ENCODE assay signal across 13 cellular contexts in the genomic region with DNA sequence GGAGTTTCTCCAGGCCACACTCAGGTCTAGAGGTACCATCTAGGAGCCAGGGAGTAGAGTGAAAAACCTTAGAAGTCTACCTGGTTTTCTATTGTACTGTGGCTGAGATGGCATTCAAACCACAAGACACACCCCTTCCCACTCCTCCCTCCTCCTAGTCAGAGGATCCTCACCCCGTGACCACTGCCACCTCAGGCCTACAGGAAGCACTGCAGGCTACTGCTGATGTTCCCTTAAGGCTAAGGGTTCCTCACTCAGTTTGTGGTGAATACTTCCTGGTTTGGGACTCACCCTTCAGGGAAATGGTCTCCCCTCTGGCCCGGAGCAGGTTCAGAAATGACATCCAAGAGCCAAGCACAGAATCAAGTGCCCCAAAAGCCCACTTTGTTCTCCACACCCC.
DNase-seq lines count a peak whose midpoint lies in the region; ATAC-seq and TF ChIP-seq lines count a peak whose summit lies in the region.
"Had no signal": no experiment of that assay in that cellular context is flagged by ENCODE, and none has a peak within 500 bp of the region (broad histone marks: within the 10 kb centered on the region; RNA-seq: fewer than 3 reads in every experiment).

No MANE protein-coding gene starts in this region.

- H3K79me1 ChIP-seq in neuronal stem cell (ENCODE audit: low read depth, low read length), result no peaks in the 10 kb centered on the region

- H2BK15ac ChIP-seq in neuronal stem cell (ENCODE audit: low read length), result no peak overlapping the region

- H2BK12ac ChIP-seq in neuronal stem cell (ENCODE audit: low read length), result no peak overlapping the region

- no peak overlapping the region for H2AK5ac ChIP-seq in neuronal stem cell (ENCODE audit: low read depth, low read length)

- H3K27ac Mint-ChIP-seq in effector memory CD8-positive, alpha-beta T cell, result no peak overlapping the region
- H3K27ac Mint-ChIP-seq: activated T-helper 1 cell treated with anti-CD3 and anti-CD28 coated beads, Interleukin-12 subunit alpha, Interleukin-12 subunit beta, Interleukin-2, Interleukin-4 antibody, amounts not matched to agents 30 ng/mL and 10 ng/mL and 1 ng/mL, durations not matched to agents 14 hours and 24 hours and 36 hours had no signal

- no peak overlapping the region for H3K23ac ChIP-seq in neuronal stem cell (ENCODE audit: low read depth, low read length, poor library complexity)

- POLR2A ChIA-PET in PC-3 (lab: Charles Lee; ENCODE audit: unreplicated experiment), result no interaction called here

- TF ChIP-seq CTCF in PC-3 (conservative IDR thresholded peaks at IDR 0.05; ENCODE audit: low read depth, low read length) (no peak), dorsolateral prefrontal cortex (IDR thresholded peaks at IDR 0.05 in 54 of 56, conservative IDR thresholded peaks at IDR 0.05 in 2 of 56; ENCODE audit: low read depth in 1 of 56, partially characterized antibody in 56 of 56) (no peak)

- H3K27me3 Mint-ChIP-seq in effector memory CD8-positive, alpha-beta T cell, result no peaks in the 10 kb centered on the region

- no peaks in the 10 kb centered on the region for H3K4me1 ChIP-seq in PC-3 (ENCODE audit: insufficient read depth, low read length)
- H3K4me1 ChIP-seq in neuronal stem cell (ENCODE audit: control insufficient read depth in 2 of 2, insufficient read depth in 1 of 2, low read depth in 1 of 2, low read length in 2 of 2), result no peaks in the 10 kb centered on the region

- H2AFZ ChIP-seq in PC-3 (ENCODE audit: low read length) (no peak overlapping the region), neuronal stem cell (ENCODE audit: low read length) (no peak overlapping the region)

- H3K18ac ChIP-seq in neuronal stem cell (ENCODE audit: low read length), result no peak overlapping the region

- ATAC-seq in HG02610 (IDR thresholded peaks at IDR 0.05; ENCODE audit: unreplicated experiment), result peak; percentile 66
- no peak; the same call in 1 of the 2 replicates for ATAC-seq in PC-3
- no peak for ATAC-seq in effector memory CD8-positive, alpha-beta T cell (replicated peaks)
- no peak for ATAC-seq in HG02938 (IDR thresholded peaks at IDR 0.05; ENCODE audit: unreplicated experiment)

- H3K36me3 Mint-ChIP-seq in effector memory CD8-positive, alpha-beta T cell (ENCODE audit: insufficient read depth), result peaks cover 3% of the 10 kb centered on the region

- no peaks in the 10 kb centered on the region for H4K20me1 ChIP-seq in PC-3 (ENCODE audit: low read length)

- no TSS peak for BruUV-seq in PC-3 (replicated peaks; lab: Mats Ljungman, UMichigan)

- H2BK120ac ChIP-seq in neuronal stem cell (ENCODE audit: low read depth, low read length), result no peak overlapping the region

- CTCF ChIA-PET in PC-3 (lab: Charles Lee), result no interaction called here

- no peaks in the 10 kb centered on the region for H3K9me2 ChIP-seq in PC-3 (replicated peaks; ENCODE audit: low read length)

- peaks cover 2% of the 10 kb centered on the region; the same call in 1 of the 2 replicates for H3K9me3 ChIP-seq in PC-3 (ENCODE audit: low read length)
- no peaks in the 10 kb centered on the region for H3K9me3 ChIP-seq in neuronal stem cell (replicated peaks in 1 of 2; ENCODE audit: control insufficient read depth in 2 of 2, insufficient read depth in 1 of 2, low read depth in 1 of 2, low read length in 2 of 2)

- H3K27me3 ChIP-seq in PC-3 (ENCODE audit: low read length) (no peaks in the 10 kb centered on the region), dorsolateral prefrontal cortex (no peaks in the 10 kb centered on the region), neuronal stem cell (ENCODE audit: control insufficient read depth in 3 of 3, insufficient read depth in 3 of 3, low read depth in 1 of 3, low read length in 3 of 3) (no peaks in the 10 kb centered on the region)

- H3K4me1 Mint-ChIP-seq in effector memory CD8-positive, alpha-beta T cell (ENCODE audit: low read depth in 2 of 2), result no peaks in the 10 kb centered on the region

- H3K4me3 ChIP-seq in PC-3 (ENCODE audit: low read length) (no peak overlapping the region), dorsolateral prefrontal cortex (no peak overlapping the region), neuronal stem cell (ENCODE audit: low read length in 2 of 2) (peak overlapping the region in 1 of 2 donors; percentile 13)

- H3K9ac ChIP-seq in PC-3 (ENCODE audit: low read length) (no peak overlapping the region), neuronal stem cell (ENCODE audit: low read depth, low read length, poor library complexity) (no peak overlapping the region)

- no peak overlapping the region for H3K4ac ChIP-seq in neuronal stem cell (ENCODE audit: low read length)

- no peak overlapping the region for H3K14ac ChIP-seq in neuronal stem cell (ENCODE audit: low read length)

- H4K91ac ChIP-seq in neuronal stem cell (ENCODE audit: low read depth, low read length, poor library complexity), result no peak overlapping the region

- WGBS in neuronal stem cell (ENCODE audit: extremely low coverage in 2 of 2, insufficient read length in 2 of 2, insufficient replicate concordance in 1 of 2), 2 donors, result no CpG with 5 or more reads among the region's 2 CpGs

- H3K36me3 ChIP-seq in PC-3 (ENCODE audit: low read depth, low read length) (no peaks in the 10 kb centered on the region), neuronal stem cell (replicated peaks in 1 of 2; ENCODE audit: control insufficient read depth in 2 of 2, insufficient read depth in 2 of 2, low read length in 2 of 2) (no peaks in the 10 kb centered on the region)

- H3K27ac ChIP-seq in PC-3 (ENCODE audit: low read length) (no peak overlapping the region), dorsolateral prefrontal cortex (no peak overlapping the region), neuronal stem cell (replicated peaks; ENCODE audit: low read length) (no peak overlapping the region)
- H3K27ac ChIP-seq: C4-2B, VCaP had no signal

- H3K4me3 Mint-ChIP-seq in effector memory CD8-positive, alpha-beta T cell, result no peak overlapping the region
- H3K4me3 Mint-ChIP-seq: activated T-helper 1 cell treated with anti-CD3 and anti-CD28 coated beads, Interleukin-12 subunit alpha, Interleukin-12 subunit beta, Interleukin-2, Interleukin-4 antibody, amounts not matched to agents 30 ng/mL and 10 ng/mL and 1 ng/mL, durations not matched to agents 14 hours and 24 hours and 36 hours had no signal

- peaks cover 4 to 15% of the 10 kb centered on the region in 2 donors for H3K9me3 Mint-ChIP-seq in effector memory CD8-positive, alpha-beta T cell

- H3K4me2 ChIP-seq in PC-3 (ENCODE audit: low read length) (no peak overlapping the region), neuronal stem cell (ENCODE audit: insufficient read depth, low read length, poor library complexity, severe bottlenecking) (no peak overlapping the region)

- no peaks in the 10 kb centered on the region for H3K79me2 ChIP-seq in PC-3 (ENCODE audit: low read length)

- no peak for TF ChIP-seq POLR2A in erythroblast (IDR thresholded peaks at IDR 0.05; ENCODE audit: low read length)

- H3F3A ChIP-seq in PC-3 (ENCODE audit: low read length, unreplicated experiment), result no peaks in the 10 kb centered on the region

- no peak overlapping the region for H2BK5ac ChIP-seq in neuronal stem cell (ENCODE audit: low read length)

- no peak overlapping the region for H4K8ac ChIP-seq in neuronal stem cell (ENCODE audit: low read depth, low read length)

- DNase-seq in DMS53 (lab: John Stamatoyannopoulos, UW) (peak; percentile 78), PC-3 (peak; percentile 32), erythroblast (lab: John Stamatoyannopoulos, UW) (peak; percentile 43 to 56), dorsolateral prefrontal cortex (no peak), neuronal stem cell (ENCODE audit: low spot score) (no peak)
- no peak for DNase-seq in effector memory CD8-positive, alpha-beta T cell
- DNase-seq: NCI-H1105; stimulated activated CD4-positive, alpha-beta T cell treated with anti-CD3 and anti-CD28 coated beads, Interleukin-2, amount 100 ng/mL, for 48 hours had no signal

- intact Hi-C loops in PC-3 (cut with micrococcal nuclease), result no loop called here
- intact Hi-C loops in dorsolateral prefrontal cortex (cut with DNase I), result no loop called here

Comparison
In these comparisons a context has a peak if more than half of its experiments do, and no peak if none do; other contexts are left out.
1. DNase-seq: peak in DMS53 (single experiment), PC-3 (single experiment) and erythroblast (2 of 2); none in effector memory CD8-positive, alpha-beta T cell (0 of 3), dorsolateral prefrontal cortex (0 of 10) and neuronal stem cell (single experiment).